In genomic region chr13:95192998-95193397, GRCh38 we compare ENCODE assay signal across 22 cellular contexts.
A peak's percentile ranks its signal among the peaks of the same experiment; 100 is the strongest.
DNase-seq lines count a peak whose midpoint lies in the region; ATAC-seq and TF ChIP-seq lines count a peak whose summit lies in the region.
"Had no signal": no experiment of that assay in that cellular context is flagged by ENCODE, and none has a peak within 500 bp of the region (broad histone marks: within the 10 kb centered on the region; RNA-seq: fewer than 3 reads in every experiment).

No MANE protein-coding gene starts in this region.

- no peak for TF ChIP-seq CTCF in AG04450 (IDR thresholded peaks at IDR 0.05; ENCODE audit: low read depth, low read length)
- TF ChIP-seq CTCF in VCaP (conservative IDR thresholded peaks at IDR 0.05) = no peak
- TF ChIP-seq CTCF in right lobe of liver (IDR thresholded peaks at IDR 0.05) = no peak
- TF ChIP-seq CTCF in gastrocnemius medialis (IDR thresholded peaks at IDR 0.05 in 4 of 5, conservative IDR thresholded peaks at IDR 0.05 in 1 of 5) = no peak

- peak; percentile 67 to 73 (median 72) for ATAC-seq in right lobe of liver
- peak in 1 of 2 donors; percentile 19 for ATAC-seq in gastrocnemius medialis
- ATAC-seq in GM21381 (IDR thresholded peaks at IDR 0.05; ENCODE audit: unreplicated experiment) = no peak
- no peak for ATAC-seq in HG02588 (IDR thresholded peaks at IDR 0.05; ENCODE audit: unreplicated experiment)
- ATAC-seq: CD8-positive, alpha-beta T cell; T-cell had no signal

- 5% methylated on average over 1 of the region's 7 CpGs for WGBS in right lobe of liver (ENCODE audit: insufficient coverage, low coverage, low lambda C conversion rate, missing lambda C conversion rate)

- CTCF ChIA-PET in AG04450 (lab: Charles Lee) = interaction anchor here (0.7 to 8.5 kb wide), 9 partner anchors 12 to 210 kb away, joined by 5 to 535 read pairs (median 12); partner anchors contain the start of gene ABCC4

- DNase-seq in AG04450 (ENCODE audit: low read depth, low spot score) (no peak), right lobe of liver (peak in 1 of 3 donors; percentile 56), gastrocnemius medialis (no peak), NCI-H146 (lab: John Stamatoyannopoulos, UW) (no peak), NCI-H2196 treated with DMSO at 0.1 percent for 48 hours (lab: John Stamatoyannopoulos, UW; ENCODE audit: unreplicated experiment) (no peak)
- DNase-seq: Calu3; CD8-positive, alpha-beta T cell; HCEC 1CT; Karpas-422; NCI-H1092; NCI-H1417 treated with DMSO at 0.1 percent for 48 hours; NCI-H187 treated with DMSO at 0.1 percent for 48 hours; NCI-H2107; NCI-H446; NCI-H526; PC-9; RPMI8226; SHP77; T-cell had no signal

- POLR2A ChIA-PET in AG04450 (lab: Yijun Ruan, JAX) = interaction anchor here (0.7 to 2.4 kb wide), 2 partner anchors 46 to 82 kb away, joined by 5 to 10 read pairs; no protein-coding TSS in a partner anchor

- intact Hi-C loops in right lobe of liver (cut with DNase I) = loop anchor here (5.0 kb wide), 1 partner anchor 209 kb away; no protein-coding TSS in a partner anchor
- intact Hi-C loops in gastrocnemius medialis (cut with DNase I; ENCODE audit: low total_unique reads) = loop anchor here (2.0 to 10.0 kb wide), 2 partner anchors 104 to 642 kb away; no protein-coding TSS in a partner anchor

- H3K4me1 ChIP-seq in right lobe of liver (peaks cover 0 to 12% (median 2%) of the 10 kb centered on the region in 4 donors), gastrocnemius medialis (peaks cover 14 to 23% of the 10 kb centered on the region in 2 donors)

- H3K4me3 ChIP-seq in AG04450 (ENCODE audit: low read depth, low read length) (no peak overlapping the region), right lobe of liver (peak overlapping the region in 2 of 3 donors; percentile 7 to 35), gastrocnemius medialis (no peak overlapping the region)
- H3K4me3 ChIP-seq: PC-9 had no signal

- H3K36me3 ChIP-seq in right lobe of liver (no peaks in the 10 kb centered on the region), gastrocnemius medialis (no peaks in the 10 kb centered on the region)

- in situ Hi-C loops in gastrocnemius medialis (cut with MboI; ENCODE audit: low sequenced_read_pairs in 4 of 4) = loop anchor here in 3 of 4 donors (5.0 to 10.0 kb wide), 3 partner anchors 102 to 214 kb away; no protein-coding TSS in a partner anchor

- H3K27me3 ChIP-seq in AG04450 (ENCODE audit: control insufficient read depth, insufficient read depth, low read length) (no peaks in the 10 kb centered on the region), right lobe of liver (no peaks in the 10 kb centered on the region), gastrocnemius medialis (no peaks in the 10 kb centered on the region)

- H3K27ac ChIP-seq in AG04450 (ENCODE audit: low read depth, low read length) = peak overlapping the region; percentile 31
- 0 out of 2 replicates have a peak overlapping the region, but pooled peaks have one; percentile 15 for H3K27ac ChIP-seq in VCaP
- peak overlapping the region in 2 of 3 donors; percentile 60 to 71 for H3K27ac ChIP-seq in right lobe of liver
- H3K27ac ChIP-seq in gastrocnemius medialis = peak overlapping the region in 3 of 4 donors; percentile 43 to 70 (median 61)
- H3K27ac ChIP-seq: PC-9 had no signal

- no peaks in the 10 kb centered on the region for H3K9me3 ChIP-seq in AG04450 (ENCODE audit: control insufficient read depth, insufficient read depth, low read length)
- no peaks in the 10 kb centered on the region for H3K9me3 ChIP-seq in right lobe of liver
- H3K9me3 ChIP-seq in gastrocnemius medialis = no peaks in the 10 kb centered on the region

- TF ChIP-seq POLR2A in right lobe of liver (IDR thresholded peaks at IDR 0.05) (no peak), gastrocnemius medialis (IDR thresholded peaks at IDR 0.05) (no peak)

Comparison
In these comparisons a context has a peak if more than half of its experiments do, and no peak if none do; other contexts are left out.
1. H3K27ac ChIP-seq: peak in every context shown above with its lines; median percentile 66 in right lobe of liver; 61 in gastrocnemius medialis; 31 in AG04450; 15 in VCaP.
2. H3K4me3 ChIP-seq: peak in right lobe of liver (2 of 3); none in AG04450 (single experiment) and gastrocnemius medialis (0 of 4).
3. ATAC-seq: peak in right lobe of liver (4 of 4); none in GM21381 (single experiment) and HG02588 (single experiment).